15 cellular contexts compared by ENCODE assay signal in the genomic region with DNA sequence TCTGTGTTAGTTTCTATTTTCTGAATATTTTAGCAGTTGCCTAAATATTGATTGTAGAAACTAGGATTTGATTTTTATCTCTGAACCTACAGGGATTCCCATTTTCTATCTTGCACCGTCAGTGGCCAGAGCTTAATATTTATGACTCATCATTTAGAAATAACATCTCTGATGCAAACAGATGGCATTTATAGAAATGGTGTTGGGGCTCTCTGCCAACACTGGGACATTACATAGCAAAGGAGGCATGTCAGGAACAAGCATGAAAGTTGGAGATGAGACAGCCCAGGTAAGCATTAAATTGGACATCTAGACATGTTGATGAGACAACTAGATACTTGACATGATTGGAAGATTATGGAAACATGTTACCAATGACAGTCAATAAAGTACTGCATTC.
DNase-seq lines count a peak whose midpoint lies in the region; ATAC-seq and TF ChIP-seq lines count a peak whose summit lies in the region.
"Had no signal": no experiment of that assay in that cellular context is flagged by ENCODE, and none has a peak within 500 bp of the region (broad histone marks: within the 10 kb centered on the region; RNA-seq: fewer than 3 reads in every experiment).

No MANE protein-coding gene starts in this region.

- intact Hi-C loops in left cardiac atrium (cut with DNase I) (no loop called here), left ventricle myocardium inferior (cut with micrococcal nuclease) (no loop called here)
- intact Hi-C loops in activated CD4-positive, alpha-beta memory T cell treated with anti-CD3 and anti-CD28 coated beads for 36 hours (cut with micrococcal nuclease): no loop called here

- H3K36me3 ChIP-seq in left ventricle myocardium inferior: no peaks in the 10 kb centered on the region
- H3K36me3 ChIP-seq: MG63 had no signal

- no peaks in the 10 kb centered on the region for H3K36me3 Mint-ChIP-seq in activated CD4-positive, alpha-beta memory T cell treated with anti-CD3 and anti-CD28 coated beads for 36 hours
- H3K36me3 Mint-ChIP-seq: CD14-positive monocyte had no signal

- H3K9me3 ChIP-seq in left ventricle myocardium inferior (replicated peaks): peaks cover 33% of the 10 kb centered on the region
- H3K9me3 ChIP-seq: MG63 had no signal

- DNase-seq in left cardiac atrium: peak; percentile 21
- no peak for DNase-seq in left ventricle myocardium inferior
- peak; percentile 58 for DNase-seq in NCI-H446 treated with DMSO at 0.1 percent for 48 hours (lab: John Stamatoyannopoulos, UW)
- DNase-seq in epithelial cell of esophagus (ENCODE audit: low read depth): peak; percentile 0
- DNase-seq in activated CD4-positive, alpha-beta memory T cell treated with anti-CD3 and anti-CD28 coated beads for 36 hours: no peak
- no peak for DNase-seq in NCI-H82 (lab: John Stamatoyannopoulos, UW)
- no peak for DNase-seq in GM13977 (ENCODE audit: low spot score)
- DNase-seq: DMS153; KG1; MG63; NCI-H1092; NCI-H187; NCI-H510A treated with DMSO at 0.1 percent for 48 hours; NK-92 treated with Interleukin-12 subunit alpha and Interleukin-12 subunit beta, amount 100 ng/mL, for 24 hours had no signal

- no peak overlapping the region for H3K4me3 Mint-ChIP-seq in activated CD4-positive, alpha-beta memory T cell treated with anti-CD3 and anti-CD28 coated beads for 36 hours
- H3K4me3 Mint-ChIP-seq: CD14-positive monocyte had no signal

- ATAC-seq in left cardiac atrium: no peak

- H3K4me1 ChIP-seq in left ventricle myocardium inferior: no peaks in the 10 kb centered on the region

- H3K4me3 ChIP-seq in left ventricle myocardium inferior (no peak overlapping the region), epithelial cell of esophagus (ENCODE audit: low read length) (no peak overlapping the region)
- H3K4me3 ChIP-seq: MG63 had no signal

- CTCF ChIA-PET in activated CD4-positive, alpha-beta memory T cell treated with anti-CD3 and anti-CD28 coated beads for 36 hours (lab: Charles Lee): no interaction called here

- H3K27me3 ChIP-seq in left ventricle myocardium inferior (ENCODE audit: low read depth): no peaks in the 10 kb centered on the region
- H3K27me3 ChIP-seq: MG63 had no signal

- no peaks in the 10 kb centered on the region for H3K27me3 Mint-ChIP-seq in activated CD4-positive, alpha-beta memory T cell treated with anti-CD3 and anti-CD28 coated beads for 36 hours

- H3K9me3 Mint-ChIP-seq in activated CD4-positive, alpha-beta memory T cell treated with anti-CD3 and anti-CD28 coated beads for 36 hours: peaks cover 14% of the 10 kb centered on the region

- no peaks in the 10 kb centered on the region for H3K4me1 Mint-ChIP-seq in activated CD4-positive, alpha-beta memory T cell treated with anti-CD3 and anti-CD28 coated beads for 36 hours (ENCODE audit: low read depth)
- H3K4me1 Mint-ChIP-seq: CD14-positive monocyte had no signal

- in situ Hi-C loops in GM13977 (cut with MboI; ENCODE audit: low pct_unique_long_range_greater_than_20kb, low sequenced_read_pairs, unreplicated experiment): no loop called here

- no peak for TF ChIP-seq CTCF in left ventricle myocardium inferior (IDR thresholded peaks at IDR 0.05; ENCODE audit: borderline replicate concordance)
- no peak for TF ChIP-seq CTCF in epithelial cell of esophagus (IDR thresholded peaks at IDR 0.05; ENCODE audit: insufficient read depth, low read depth, low read length, missing control alignments)
- no peak for TF ChIP-seq CTCF in GM13977 (IDR thresholded peaks at IDR 0.05; ENCODE audit: extremely low read depth, insufficient read depth, missing control alignments)

- no peak overlapping the region for H3K27ac Mint-ChIP-seq in activated CD4-positive, alpha-beta memory T cell treated with anti-CD3 and anti-CD28 coated beads for 36 hours
- H3K27ac Mint-ChIP-seq: CD14-positive monocyte had no signal

- no peak overlapping the region for H3K27ac ChIP-seq in left ventricle myocardium inferior (replicated peaks)

- POLR2A ChIA-PET in activated CD4-positive, alpha-beta memory T cell treated with anti-CD3 and anti-CD28 coated beads for 36 hours (lab: Charles Lee): no interaction called here

Comparison
In these comparisons a context has a peak if more than half of its experiments do, and no peak if none do; other contexts are left out.
1. DNase-seq: peak in left cardiac atrium (single experiment), NCI-H446 treated with DMSO at 0.1 percent for 48 hours (single experiment) and epithelial cell of esophagus (single experiment); none in left ventricle myocardium inferior (single experiment), activated CD4-positive, alpha-beta memory T cell treated with anti-CD3 and anti-CD28 coated beads for 36 hours (single experiment), NCI-H82 (single experiment) and GM13977 (single experiment).